ENCODE assay signal across 10 cellular contexts in the genomic region with DNA sequence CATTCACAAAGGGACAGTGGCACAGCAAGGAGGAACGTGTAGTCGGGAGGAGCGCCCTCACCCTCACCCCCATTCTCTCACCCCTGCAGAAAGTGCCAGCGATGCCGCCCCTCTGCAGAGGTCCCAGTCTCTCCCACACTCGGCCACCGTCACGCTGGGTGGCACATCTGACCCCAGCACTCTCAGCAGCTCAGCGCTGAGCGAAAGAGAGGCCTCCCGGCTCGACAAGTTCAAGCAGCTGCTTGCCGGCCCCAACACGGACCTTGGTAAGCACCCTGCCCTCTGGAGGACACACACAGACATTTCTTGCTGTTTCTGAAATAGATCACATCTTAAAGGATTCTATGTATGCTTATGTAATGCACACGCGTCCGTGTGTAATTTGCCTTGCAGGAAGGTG. TPM values are rescaled to one million over a fixed set of nuclear protein-coding genes. Genes with fewer than 3 reads are reported as not detected.
DNase-seq lines count a peak whose midpoint lies in the region; ATAC-seq and TF ChIP-seq lines count a peak whose summit lies in the region.
"Had no signal": no experiment of that assay in that cellular context is flagged by ENCODE, and none has a peak within 500 bp of the region (broad histone marks: within the 10 kb centered on the region; RNA-seq: fewer than 3 reads in every experiment).

No MANE protein-coding gene starts in this region.

- no peak overlapping the region for H3K4me2 ChIP-seq in SK-N-SH

- no peak for TF ChIP-seq RAD21 in SK-N-SH (IDR thresholded peaks at IDR 0.05; ENCODE audit: low read length)

- H3K9me2 ChIP-seq in SK-N-SH: no peaks in the 10 kb centered on the region

- H3K4me1 Mint-ChIP-seq in T-helper 1 cell treated with Interleukin-12 subunit alpha and Interleukin-12 subunit beta and Interleukin-4 antibody, amounts not matched to agents 30 μg/mL and 1 μg/mL, for 36 hours (ENCODE audit: low read depth): peaks cover 5% of the 10 kb centered on the region
- H3K4me1 Mint-ChIP-seq in stimulated activated memory B cell treated with anti-CD40 and anti-IgM and Interleukin-4, amounts not matched to agents 10 μg/mL and 1 μg/mL and 100 μg/mL, for 72 hours: peaks cover 55% of the 10 kb centered on the region

- H3K27ac ChIP-seq in SK-N-SH (ENCODE audit: low read depth in 2 of 2, low read length in 1 of 2): no peak overlapping the region
- no peak overlapping the region for H3K27ac ChIP-seq in spleen

- no peak overlapping the region for H2AFZ ChIP-seq in SK-N-SH (ENCODE audit: low read depth)

- H3K36me3 ChIP-seq in SK-N-SH (replicated peaks in 1 of 2; ENCODE audit: control insufficient read depth in 1 of 2, insufficient read depth in 2 of 2, low read length in 1 of 2): peaks cover 12 to 38% of the 10 kb centered on the region in 2 experiments
- H3K36me3 ChIP-seq in spleen: peaks cover 4 to 100% (median 85%) of the 10 kb centered on the region in 6 donors
- H3K36me3 ChIP-seq in mucosa of descending colon (ENCODE audit: low read depth): no peaks in the 10 kb centered on the region

- H3K36me3 Mint-ChIP-seq in T-helper 1 cell treated with Interleukin-12 subunit alpha and Interleukin-12 subunit beta and Interleukin-4 antibody, amounts not matched to agents 30 μg/mL and 1 μg/mL, for 36 hours (ENCODE audit: low read depth): peaks cover 27% of the 10 kb centered on the region
- peaks cover 69% of the 10 kb centered on the region for H3K36me3 Mint-ChIP-seq in stimulated activated memory B cell treated with anti-CD40 and anti-IgM and Interleukin-4, amounts not matched to agents 10 μg/mL and 1 μg/mL and 100 μg/mL, for 72 hours

- CTCF ChIA-PET in SK-N-SH (lab: Yijun Ruan, JAX): interaction anchor here (0.6 kb wide), 2 partner anchors 15 to 22 kb away, joined by 3 read pairs; no protein-coding TSS in a partner anchor

- no peak for DNase-seq in T-helper 1 cell
- DNase-seq in SK-N-SH: no peak
- DNase-seq in fibroblast of mammary gland (ENCODE audit: low read depth): peak; percentile 21
- peak; percentile 72 for DNase-seq in spleen
- no peak for DNase-seq in mucosa of descending colon
- DNase-seq in H4 (ENCODE audit: low spot score): no peak
- DNase-seq: activated CD4-positive, CD25-positive, alpha-beta regulatory T cell treated with anti-CD3 and anti-CD28 coated beads, Interleukin-2, amount 50 U/mL, for 72 hours had no signal

- H3K27ac Mint-ChIP-seq in T-helper 1 cell treated with Interleukin-12 subunit alpha and Interleukin-12 subunit beta and Interleukin-4 antibody, amounts not matched to agents 30 μg/mL and 1 μg/mL, for 36 hours: peak overlapping the region; percentile 36
- H3K27ac Mint-ChIP-seq in stimulated activated memory B cell treated with anti-CD40 and anti-IgM and Interleukin-4, amounts not matched to agents 10 μg/mL and 1 μg/mL and 100 μg/mL, for 72 hours: no peak overlapping the region

- POLR2A ChIA-PET in SK-N-SH (lab: Yijun Ruan, JAX): no interaction called here

- ATAC-seq in mucosa of descending colon: no peak
- no peak for ATAC-seq in stimulated activated memory B cell treated with anti-CD40 and anti-IgM and Interleukin-4, amounts not matched to agents 10 μg/mL and 1 μg/mL and 100 μg/mL, for 72 hours

- H4K20me1 ChIP-seq in SK-N-SH (ENCODE audit: insufficient read depth): peaks cover 10% of the 10 kb centered on the region; the same call in 1 of the 2 replicates

- no peaks in the 10 kb centered on the region for H3K27me3 Mint-ChIP-seq in T-helper 1 cell treated with Interleukin-12 subunit alpha and Interleukin-12 subunit beta and Interleukin-4 antibody, amounts not matched to agents 30 μg/mL and 1 μg/mL, for 36 hours (ENCODE audit: low read depth)
- H3K27me3 Mint-ChIP-seq in stimulated activated memory B cell treated with anti-CD40 and anti-IgM and Interleukin-4, amounts not matched to agents 10 μg/mL and 1 μg/mL and 100 μg/mL, for 72 hours: no peaks in the 10 kb centered on the region
- H3K27me3 Mint-ChIP-seq: CD4-positive, CD25-positive, alpha-beta regulatory T cell had no signal

- H3K9me3 ChIP-seq in SK-N-SH: no peaks in the 10 kb centered on the region
- no peaks in the 10 kb centered on the region for H3K9me3 ChIP-seq in spleen
- H3K9me3 ChIP-seq in mucosa of descending colon: no peaks in the 10 kb centered on the region

- H3K9ac ChIP-seq in SK-N-SH: no peak overlapping the region

- H3K27me3 ChIP-seq in SK-N-SH (ENCODE audit: insufficient read depth) (no peaks in the 10 kb centered on the region), spleen (replicated peaks in 1 of 7) (no peaks in the 10 kb centered on the region)

- no peaks in the 10 kb centered on the region for H3K9me3 Mint-ChIP-seq in T-helper 1 cell treated with Interleukin-12 subunit alpha and Interleukin-12 subunit beta and Interleukin-4 antibody, amounts not matched to agents 30 μg/mL and 1 μg/mL, for 36 hours
- no peaks in the 10 kb centered on the region for H3K9me3 Mint-ChIP-seq in stimulated activated memory B cell treated with anti-CD40 and anti-IgM and Interleukin-4, amounts not matched to agents 10 μg/mL and 1 μg/mL and 100 μg/mL, for 72 hours

- no peak overlapping the region for H3K4me3 Mint-ChIP-seq in T-helper 1 cell treated with Interleukin-12 subunit alpha and Interleukin-12 subunit beta and Interleukin-4 antibody, amounts not matched to agents 30 μg/mL and 1 μg/mL, for 36 hours
- no peak overlapping the region for H3K4me3 Mint-ChIP-seq in stimulated activated memory B cell treated with anti-CD40 and anti-IgM and Interleukin-4, amounts not matched to agents 10 μg/mL and 1 μg/mL and 100 μg/mL, for 72 hours

- peaks cover 3% of the 10 kb centered on the region; the same call in 1 of the 2 replicates for H3K79me2 ChIP-seq in SK-N-SH (ENCODE audit: insufficient read depth)

- TF ChIP-seq CTCF in SK-N-SH (IDR thresholded peaks at IDR 0.05) (peak; percentile 31; the same call in 1 of the 2 replicates), fibroblast of mammary gland (conservative IDR thresholded peaks at IDR 0.05; ENCODE audit: control insufficient read depth, insufficient read depth, low read depth, low read length) (peak; percentile 15), spleen (IDR thresholded peaks at IDR 0.05 in 8 of 11, conservative IDR thresholded peaks at IDR 0.05 in 3 of 11) (no peak), mucosa of descending colon (IDR thresholded peaks at IDR 0.05) (no peak)

- intact Hi-C loops in spleen (cut with DNase I; ENCODE audit: low total_unique reads) (no loop called here), mucosa of descending colon (cut with DNase I, micrococcal nuclease) (loop anchor here in 1 of 2 donors (5.0 kb wide), 1 partner anchor 1695 kb away; no protein-coding TSS in a partner anchor)

- no peak for TF ChIP-seq POLR2A in spleen (IDR thresholded peaks at IDR 0.05)

- H3K4me1 ChIP-seq in SK-N-SH (ENCODE audit: control insufficient read depth in 1 of 2, insufficient read depth in 2 of 2, low read depth in 1 of 2, low read length in 1 of 2) (peaks cover 0 to 3% of the 10 kb centered on the region in 2 experiments; a peak in 1 of 4 replicates), spleen (peaks cover 10 to 74% (median 32%) of the 10 kb centered on the region in 6 donors), mucosa of descending colon (ENCODE audit: low read depth) (no peaks in the 10 kb centered on the region)

- H3K4me3 ChIP-seq in SK-N-SH (ENCODE audit: low read depth in 2 of 2, low read length in 1 of 2) (no peak overlapping the region), fibroblast of mammary gland (ENCODE audit: control insufficient read depth, low read depth, low read length) (no peak overlapping the region), spleen (no peak overlapping the region), mucosa of descending colon (no peak overlapping the region)

- 85% methylated on average over 10 of the region's 17 CpGs for WGBS in SK-N-SH (ENCODE audit: low lambda C conversion rate)
- WGBS in spleen, 5 donors: 73 to 84% (median 77%) methylated on average over 11 to 17 of the region's 17 CpGs

- peaks cover 6% of the 10 kb centered on the region for H3F3A ChIP-seq in SK-N-SH (replicated peaks; ENCODE audit: insufficient read depth)

- TF ChIP-seq EP300 in SK-N-SH (IDR thresholded peaks at IDR 0.05; ENCODE audit: borderline replicate concordance in 1 of 2, low read depth in 1 of 2, low read length in 1 of 2): no peak

TF ChIP-seq in SK-N-SH, 30 proteins besides CTCF, POLR2A, EP300 and RAD21 (continues in another document):
- no peak for TF ChIP-seq GATA2 (CRISPR knock-in tag; IDR thresholded peaks at IDR 0.05)
- no peak for TF ChIP-seq YY1 (IDR thresholded peaks at IDR 0.05; ENCODE audit: low read depth)
- TF ChIP-seq SIN3A (IDR thresholded peaks at IDR 0.05; ENCODE audit: borderline replicate concordance, low read depth, low read length): no peak
- no peak for TF ChIP-seq TEAD4 (IDR thresholded peaks at IDR 0.05; ENCODE audit: borderline replicate concordance, insufficient read depth)
- TF ChIP-seq, protein P1, sequence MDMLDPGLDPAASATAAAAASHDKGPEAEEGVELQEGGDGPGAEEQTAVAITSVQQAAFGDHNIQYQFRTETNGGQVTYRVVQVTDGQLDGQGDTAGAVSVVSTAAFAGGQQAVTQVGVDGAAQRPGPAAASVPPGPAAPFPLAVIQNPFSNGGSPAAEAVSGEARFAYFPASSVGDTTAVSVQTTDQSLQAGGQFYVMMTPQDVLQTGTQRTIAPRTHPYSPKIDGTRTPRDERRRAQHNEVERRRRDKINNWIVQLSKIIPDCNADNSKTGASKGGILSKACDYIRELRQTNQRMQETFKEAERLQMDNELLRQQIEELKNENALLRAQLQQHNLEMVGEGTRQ (IDR thresholded peaks at IDR 0.05; ENCODE audit: borderline replicate concordance, low read depth, low read length): no peak

RNA-seq across cellular contexts. Expression of a gene that starts 34.9 kb away (rescaled TPM):
- 14.5 and 16.5 TPM in 2 replicates for polyA plus RNA-seq in SK-N-SH (2012; rRNA removed)
- polyA plus RNA-seq in SK-N-SH (2012; cell fraction: cytosol; rRNA removed): 12.8 and 14.4 TPM in 2 replicates
- polyA plus RNA-seq in SK-N-SH (2012; cell fraction: nucleus; rRNA removed): 16.3 and 19.4 TPM in 2 replicates
- total RNA-seq in spleen: 10 to 100 TPM; 40.1 to 66.9 (median 54.8) TPM
- 10 to 100 TPM; 17.2 to 34.0 (median 25.9) TPM for polyA plus RNA-seq in spleen
- 10 to 100 TPM; 35.6 to 51.9 (median 41.8) TPM for total RNA-seq in mucosa of descending colon
- 7.0 and 8.6 TPM in 2 replicates for total RNA-seq in H4 (2014; rRNA removed; shearing (Covaris generic))

RNA-seq across cellular contexts. Expression of a gene that starts 59.3 kb away (rescaled TPM):
- polyA plus RNA-seq in SK-N-SH (2012; rRNA removed): 32.6 and 33.4 TPM in 2 replicates
- polyA plus RNA-seq in SK-N-SH (2012; cell fraction: cytosol; rRNA removed): 27.7 and 36.1 TPM in 2 replicates
- 23.4 and 24.7 TPM in 2 replicates for polyA plus RNA-seq in SK-N-SH (2012; cell fraction: nucleus; rRNA removed)
- 10 to 100 TPM; 31.3 to 47.1 (median 40.6) TPM for total RNA-seq in spleen
- 10 to 100 TPM; 13.7 to 17.1 (median 14.5) TPM for polyA plus RNA-seq in spleen
- 10 to 100 TPM; 40.3 to 51.7 (median 50.0) TPM for total RNA-seq in mucosa of descending colon
- 16.9 and 19.6 TPM in 2 replicates for total RNA-seq in H4 (2014; rRNA removed; shearing (Covaris generic))

Comparison
In these comparisons a context has a peak if more than half of its experiments do, and no peak if none do; other contexts are left out.
1. DNase-seq: peak in fibroblast of mammary gland (single experiment) and spleen (single experiment); none in T-helper 1 cell (0 of 5), SK-N-SH (single experiment), mucosa of descending colon (0 of 3) and H4 (single experiment).
2. CTCF ChIP-seq: peak in SK-N-SH (single experiment) and fibroblast of mammary gland (single experiment); none in spleen (0 of 11) and mucosa of descending colon (single experiment).